Comparison of ENCODE assay signal across 28 cellular contexts in the genomic region with DNA sequence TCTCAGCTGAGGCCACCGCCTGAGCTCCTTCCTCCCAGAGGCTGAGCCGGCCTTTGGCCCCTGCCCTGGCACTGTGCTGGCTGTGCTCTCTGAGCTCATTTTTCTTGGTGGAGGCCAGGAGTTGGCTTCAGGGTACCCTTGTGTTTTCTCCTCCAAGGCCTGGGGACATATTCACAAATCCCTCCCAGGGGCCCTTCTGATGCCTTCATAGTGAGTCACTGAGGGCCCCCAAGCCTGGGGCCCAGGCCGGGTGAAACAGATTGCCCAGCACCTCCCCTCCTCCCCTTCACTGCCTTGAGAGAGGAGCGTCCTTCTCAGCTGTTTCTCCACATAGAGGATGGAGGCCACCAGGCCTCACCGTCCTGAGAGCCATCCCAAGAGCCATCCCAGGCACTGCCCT.
DNase-seq lines count a peak whose midpoint lies in the region; ATAC-seq, FAIRE-seq and TF ChIP-seq lines count a peak whose summit lies in the region.
"Had no signal": no experiment of that assay in that cellular context is flagged by ENCODE, and none has a peak within 500 bp of the region (broad histone marks: within the 10 kb centered on the region; RNA-seq: fewer than 3 reads in every experiment).

No MANE protein-coding gene starts in this region.

- 9% methylated on average over 3 of the region's 5 CpGs for WGBS in HepG2 (ENCODE audit: low lambda C conversion rate)

- DNase-seq in A172 (ENCODE audit: low spot score): peak; percentile 43
- DNase-seq in EL: peak; percentile 88
- DNase-seq in SJCRH30: peak; percentile 55
- DNase-seq in HepG2 (ENCODE audit: low spot score): no peak
- no peak for DNase-seq in kidney
- DNase-seq in activated naive CD8-positive, alpha-beta T cell treated with anti-CD3 and anti-CD28 coated beads for 36 hours: no peak
- DNase-seq: ACHN; activated CD4-positive, alpha-beta memory T cell treated with anti-CD3 and anti-CD28 coated beads for 36 hours; activated CD4-positive, CD25-positive, alpha-beta regulatory T cell treated with anti-CD3 and anti-CD28 coated beads, Interleukin-2, amount 50 U/mL, for 72 hours; DMS79; endodermal cell; foreskin keratinocyte; NCI-H2029 treated with DMSO at 0.1 percent for 48 hours; NCI-H226; NCI-H69; Peyer's patch had no signal

- in situ Hi-C loops in HepG2 (cut with HindIII; ENCODE audit: extremely low pct_ligation_motif_present, low pct_unique_long_range_greater_than_20kb): no loop called here

- no peak for TF ChIP-seq RAD21 in HepG2 (CRISPR knock-in tag; IDR thresholded peaks at IDR 0.05)

- no TSS peak for BruUV-seq in HepG2 (replicated peaks; lab: Mats Ljungman, UMichigan)

- POLR2A ChIA-PET in HepG2 (lab: Yijun Ruan, JAX): interaction anchor here (0.7 to 1.9 kb wide), 8 partner anchors 8 to 33 kb away, joined by 3 to 10 read pairs (median 4); no protein-coding TSS in a partner anchor

- no peaks in the 10 kb centered on the region for H3K36me3 Mint-ChIP-seq in activated naive CD8-positive, alpha-beta T cell treated with anti-CD3 and anti-CD28 coated beads for 36 hours
- H3K36me3 Mint-ChIP-seq: activated CD4-positive, alpha-beta memory T cell treated with anti-CD3 and anti-CD28 coated beads for 36 hours; activated naive CD4-positive, alpha-beta T cell treated with anti-CD3 and anti-CD28 coated beads, Interleukin-2, amount 50 U/mL, for 72 hours had no signal

- no peak overlapping the region for H3K4me3 Mint-ChIP-seq in activated naive CD8-positive, alpha-beta T cell treated with anti-CD3 and anti-CD28 coated beads for 36 hours
- H3K4me3 Mint-ChIP-seq: activated CD4-positive, alpha-beta memory T cell treated with anti-CD3 and anti-CD28 coated beads for 36 hours; activated T-helper 17 cell treated with anti-CD3 and anti-CD28 coated beads, Interleukin-2, amount 50 U/mL, for 72 hours; dendritic cell treated with granulocyte-macrophage colony-stimulating factor and Interleukin-4, amounts not matched to agents 40 ng/mL and 50 ng/mL, for 4 days; endodermal cell had no signal

- H3K27me3 Mint-ChIP-seq in activated naive CD8-positive, alpha-beta T cell treated with anti-CD3 and anti-CD28 coated beads for 36 hours: no peaks in the 10 kb centered on the region

- H3K36me3 ChIP-seq in SJCRH30 (no peaks in the 10 kb centered on the region), HepG2 (replicated peaks in 1 of 2; ENCODE audit: control insufficient read depth in 1 of 2, insufficient read depth in 2 of 2, low read length in 2 of 2) (no peaks in the 10 kb centered on the region), kidney (ENCODE audit: control insufficient read depth in 1 of 2, insufficient read depth in 2 of 2, low read length in 2 of 2) (no peaks in the 10 kb centered on the region)
- H3K36me3 ChIP-seq: ascending aorta, heart right ventricle, Peyer's patch, upper lobe of left lung had no signal

- no peak overlapping the region for H3K4me3 ChIP-seq in SJCRH30
- peak overlapping the region in 1 of 3 experiments; percentile 5; a peak in 1 of 6 replicates for H3K4me3 ChIP-seq in HepG2 (replicated peaks in 1 of 3; ENCODE audit: insufficient read depth in 1 of 3, low read depth in 2 of 3, low read length in 3 of 3)
- no peak overlapping the region for H3K4me3 ChIP-seq in kidney (ENCODE audit: low read length in 2 of 2)
- H3K4me3 ChIP-seq: ascending aorta, heart right ventricle, K562, Peyer's patch, upper lobe of left lung had no signal

- no peak overlapping the region for H2AFZ ChIP-seq in HepG2 (ENCODE audit: low read length)

- H4K20me1 ChIP-seq in HepG2 (ENCODE audit: insufficient read depth, low read length): no peaks in the 10 kb centered on the region

- no peak overlapping the region; the same call in 1 of the 2 replicates for H3K4me2 ChIP-seq in HepG2 (ENCODE audit: low read depth, low read length)

- H3K9me3 ChIP-seq in SJCRH30 (replicated peaks) (no peaks in the 10 kb centered on the region), HepG2 (ENCODE audit: low read length) (no peaks in the 10 kb centered on the region), kidney (ENCODE audit: control insufficient read depth in 1 of 2, low read length in 2 of 2) (peaks cover 0 to 4% of the 10 kb centered on the region in 2 donors)
- H3K9me3 ChIP-seq: ascending aorta had no signal

- H3K4me1 Mint-ChIP-seq in activated naive CD8-positive, alpha-beta T cell treated with anti-CD3 and anti-CD28 coated beads for 36 hours: peaks cover 3% of the 10 kb centered on the region
- H3K4me1 Mint-ChIP-seq: activated T-helper 17 cell treated with anti-CD3 and anti-CD28 coated beads, Interleukin-2, amount 50 U/mL, for 72 hours; endodermal cell had no signal

- intact Hi-C loops in HepG2 (cut with micrococcal nuclease; ENCODE audit: unreplicated experiment) (no loop called here), kidney (cut with DNase I) (no loop called here)

- no peak overlapping the region for H3K27ac ChIP-seq in SJCRH30
- H3K27ac ChIP-seq in HepG2 (ENCODE audit: extremely low read length, insufficient read depth, low read length): no peak overlapping the region
- no peak overlapping the region for H3K27ac ChIP-seq in kidney (ENCODE audit: low read depth in 2 of 2, low read length in 2 of 2)
- H3K27ac ChIP-seq: ascending aorta, foreskin keratinocyte, Peyer's patch, upper lobe of left lung had no signal

- no peak for TF ChIP-seq POLR2A in HepG2 (IDR thresholded peaks at IDR 0.05; ENCODE audit: insufficient read depth in 1 of 2, low read depth in 2 of 2, low read length in 2 of 2)

- H3K9ac ChIP-seq in HepG2 (ENCODE audit: insufficient read depth, low read depth, low read length) (no peak overlapping the region), kidney (ENCODE audit: low read length in 2 of 2) (no peak overlapping the region)

- H3K27ac Mint-ChIP-seq in activated naive CD8-positive, alpha-beta T cell treated with anti-CD3 and anti-CD28 coated beads for 36 hours: no peak overlapping the region
- H3K27ac Mint-ChIP-seq: activated CD4-positive, alpha-beta memory T cell treated with anti-CD3 and anti-CD28 coated beads for 36 hours; activated naive CD4-positive, alpha-beta T cell treated with anti-CD3 and anti-CD28 coated beads, Interleukin-2, amount 50 U/mL, for 72 hours; activated T-helper 17 cell treated with anti-CD3 and anti-CD28 coated beads, Interleukin-2, amount 50 U/mL, for 72 hours; dendritic cell treated with granulocyte-macrophage colony-stimulating factor and Interleukin-4, amounts not matched to agents 40 ng/mL and 50 ng/mL, for 4 days; endodermal cell; progenitor cell of endocrine pancreas had no signal

- H3K79me2 ChIP-seq in HepG2 (ENCODE audit: insufficient read depth, low read length): no peaks in the 10 kb centered on the region

- H3K4me1 ChIP-seq in SJCRH30: peaks cover 23% of the 10 kb centered on the region
- peaks cover 26% of the 10 kb centered on the region for H3K4me1 ChIP-seq in HepG2 (ENCODE audit: insufficient read depth, low read length)
- peaks cover 6 to 12% of the 10 kb centered on the region in 2 donors for H3K4me1 ChIP-seq in kidney (ENCODE audit: control insufficient read depth in 1 of 2, insufficient read depth in 1 of 2, low read depth in 1 of 2, low read length in 2 of 2)
- H3K4me1 ChIP-seq: ascending aorta had no signal

- TF ChIP-seq CTCF in HepG2 (CRISPR knock-in tag; IDR thresholded peaks at IDR 0.05) (no peak), kidney (IDR thresholded peaks at IDR 0.05; ENCODE audit: borderline replicate concordance, extremely low read depth, insufficient read depth) (no peak)

- no peak for FAIRE-seq in HepG2 (lab: Jason Lieb, UNC)
- FAIRE-seq in kidney (lab: Jason Lieb, UNC): no peak
- FAIRE-seq: K562, TTC549 had no signal

- TF ChIP-seq EP300 in HepG2 (IDR thresholded peaks at IDR 0.05; ENCODE audit: low read depth in 2 of 2, low read length in 2 of 2) (no peak), HepG2 (CRISPR knock-in tag; IDR thresholded peaks at IDR 0.05; ENCODE audit: borderline replicate concordance) (no peak)

- H3K9me3 Mint-ChIP-seq in activated naive CD8-positive, alpha-beta T cell treated with anti-CD3 and anti-CD28 coated beads for 36 hours: no peaks in the 10 kb centered on the region
- H3K9me3 Mint-ChIP-seq: activated naive CD4-positive, alpha-beta T cell treated with anti-CD3 and anti-CD28 coated beads, Interleukin-2, amount 50 U/mL, for 72 hours; activated T-helper 17 cell treated with anti-CD3 and anti-CD28 coated beads, Interleukin-2, amount 50 U/mL, for 72 hours; dendritic cell treated with granulocyte-macrophage colony-stimulating factor and Interleukin-4, amounts not matched to agents 40 ng/mL and 50 ng/mL, for 4 days had no signal

- CTCF ChIA-PET in HepG2 (lab: Yijun Ruan, JAX; ENCODE audit: low intra/inter-chr PET ratio, low total read pairs): no interaction called here

- H3K27me3 ChIP-seq in SJCRH30 (no peaks in the 10 kb centered on the region), HepG2 (ENCODE audit: control insufficient read depth in 1 of 2, insufficient read depth in 2 of 2, low read length in 2 of 2) (peaks cover 2 to 56% of the 10 kb centered on the region in 2 experiments; a peak in 3 of 5 replicates)
- H3K27me3 ChIP-seq: ascending aorta, foreskin keratinocyte, Peyer's patch, upper lobe of left lung had no signal

- ATAC-seq in HepG2 (peak; percentile 43), HG03139 (IDR thresholded peaks at IDR 0.05; ENCODE audit: unreplicated experiment) (no peak), GM18873 (IDR thresholded peaks at IDR 0.05; ENCODE audit: low FRiP score, unreplicated experiment) (no peak)
- ATAC-seq: activated T-helper 17 cell treated with anti-CD3 and anti-CD28 coated beads, Interleukin-2, amount 50 U/mL, for 72 hours; esophagus mucosa; foreskin keratinocyte; heart right ventricle; K562 had no signal

Comparison
In these comparisons a context has a peak if more than half of its experiments do, and no peak if none do; other contexts are left out.
1. DNase-seq: peak in A172 (single experiment), EL (single experiment) and SJCRH30 (2 of 2); none in HepG2 (single experiment), kidney (single experiment) and activated naive CD8-positive, alpha-beta T cell treated with anti-CD3 and anti-CD28 coated beads for 36 hours (single experiment).